ENCODE assay signal across 1 cellular context in genomic region chr11:71995726-71996291, GRCh38.
TF ChIP-seq lines count a peak whose summit lies in the region.

No MANE protein-coding gene starts in this region.

TF ChIP-seq in K562, 482 proteins besides CTCF, POLR2A, EP300 and RAD21 (continued from another document):
- TF ChIP-seq ELK3 (CRISPR knock-in tag; IDR thresholded peaks at IDR 0.05): no peak
- TF ChIP-seq OTX1 (CRISPR knock-in tag; IDR thresholded peaks at IDR 0.05): no peak
- peak; percentile 86; the same call in 1 of the 2 replicates for TF ChIP-seq MYNN (IDR thresholded peaks at IDR 0.05)
- TF ChIP-seq MYNN (CRISPR knock-in tag; IDR thresholded peaks at IDR 0.05): no peak
- peak; percentile 46; the same call in 1 of the 2 replicates for TF ChIP-seq TFAP4 (CRISPR knock-in tag; IDR thresholded peaks at IDR 0.05; ENCODE audit: borderline replicate concordance)
- TF ChIP-seq RCOR1 (IDR thresholded peaks at IDR 0.05; ENCODE audit: borderline replicate concordance in 1 of 2, low read depth in 2 of 2, low read length in 2 of 2): peak; percentile 54 to 92; a peak in 3 of 4 replicates
- peak; percentile 31; the same call in 1 of the 2 replicates for TF ChIP-seq MXI1 (IDR thresholded peaks at IDR 0.05; ENCODE audit: low read depth, low read length)
- TF ChIP-seq NBN (IDR thresholded peaks at IDR 0.05; ENCODE audit: low read depth): 0 out of 2 replicates have a peak, but pooled peaks have one; percentile 51
- no peak for TF ChIP-seq CHCHD3 (CRISPR knock-in tag; IDR thresholded peaks at IDR 0.05)
- TF ChIP-seq, protein P1, sequence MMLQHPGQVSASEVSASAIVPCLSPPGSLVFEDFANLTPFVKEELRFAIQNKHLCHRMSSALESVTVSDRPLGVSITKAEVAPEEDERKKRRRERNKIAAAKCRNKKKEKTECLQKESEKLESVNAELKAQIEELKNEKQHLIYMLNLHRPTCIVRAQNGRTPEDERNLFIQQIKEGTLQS (IDR thresholded peaks at IDR 0.05): peak; percentile 43
- TF ChIP-seq, protein P1 (CRISPR knock-in tag; conservative IDR thresholded peaks at IDR 0.05): no peak
- TF ChIP-seq ARNT (IDR thresholded peaks at IDR 0.05): 0 out of 4 replicates have a peak, but pooled peaks of 1 of the 2 experiments have one; percentile 52
